ENCODE assay signal across 1 cellular context in the genomic region with DNA sequence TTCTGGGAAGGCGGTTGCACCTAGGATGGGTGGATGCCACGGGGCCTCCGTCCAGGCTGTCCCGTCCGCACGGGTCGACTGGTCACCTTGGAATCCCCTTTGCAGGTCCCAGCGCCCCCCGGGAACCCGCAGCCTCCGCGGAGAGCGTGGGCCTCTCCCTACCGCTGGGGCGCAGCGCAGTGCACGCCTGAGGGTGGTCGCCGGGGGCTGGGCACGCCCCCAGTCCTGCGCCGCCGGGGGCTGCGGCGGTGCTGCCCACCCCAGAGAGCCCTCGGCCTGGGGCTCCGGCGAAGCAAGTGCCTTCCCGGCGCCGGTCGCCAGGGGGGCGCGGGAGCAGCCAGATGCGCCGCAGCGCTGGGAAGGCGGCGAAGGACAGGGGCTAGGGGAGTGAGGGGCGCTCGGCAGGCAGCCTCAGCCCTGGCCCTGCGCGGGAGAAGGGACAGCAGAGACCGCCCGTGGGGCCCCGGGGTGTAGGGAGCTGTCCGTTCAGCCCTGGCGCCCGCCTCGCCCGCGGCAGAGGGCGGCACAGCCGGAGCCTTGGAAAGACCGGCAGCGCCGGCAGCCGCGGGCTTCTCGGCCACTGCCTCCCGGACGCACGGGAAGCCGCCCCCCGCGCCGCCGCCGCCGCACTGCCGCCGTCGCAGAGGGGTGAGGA.
A peak's percentile ranks its signal among the peaks of the same experiment; 100 is the strongest.
TF ChIP-seq lines count a peak whose summit lies in the region.

No MANE protein-coding gene starts in this region.

TF ChIP-seq in H1, 55 proteins besides CTCF, POLR2A, EP300 and RAD21:
- no peak for TF ChIP-seq FOSL1 (IDR thresholded peaks at IDR 0.05; ENCODE audit: insufficient read depth, low read depth, low read length)
- no peak for TF ChIP-seq SP1 (IDR thresholded peaks at IDR 0.05; ENCODE audit: low read depth, low read length)
- no peak for TF ChIP-seq JUN (IDR thresholded peaks at IDR 0.05; ENCODE audit: low read depth, low read length)
- TF ChIP-seq RBBP5 (IDR thresholded peaks at IDR 0.05; ENCODE audit: borderline replicate concordance, low read depth, low read length) = peak; percentile 76; the same call in 1 of the 2 replicates
- TF ChIP-seq JUND (IDR thresholded peaks at IDR 0.05; ENCODE audit: low read length) = no peak
- TF ChIP-seq, protein P1, sequence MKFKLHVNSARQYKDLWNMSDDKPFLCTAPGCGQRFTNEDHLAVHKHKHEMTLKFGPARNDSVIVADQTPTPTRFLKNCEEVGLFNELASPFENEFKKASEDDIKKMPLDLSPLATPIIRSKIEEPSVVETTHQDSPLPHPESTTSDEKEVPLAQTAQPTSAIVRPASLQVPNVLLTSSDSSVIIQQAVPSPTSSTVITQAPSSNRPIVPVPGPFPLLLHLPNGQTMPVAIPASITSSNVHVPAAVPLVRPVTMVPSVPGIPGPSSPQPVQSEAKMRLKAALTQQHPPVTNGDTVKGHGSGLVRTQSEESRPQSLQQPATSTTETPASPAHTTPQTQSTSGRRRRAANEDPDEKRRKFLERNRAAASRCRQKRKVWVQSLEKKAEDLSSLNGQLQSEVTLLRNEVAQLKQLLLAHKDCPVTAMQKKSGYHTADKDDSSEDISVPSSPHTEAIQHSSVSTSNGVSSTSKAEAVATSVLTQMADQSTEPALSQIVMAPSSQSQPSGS (IDR thresholded peaks at IDR 0.05; ENCODE audit: low read length) = no peak
- TF ChIP-seq ZNF274 (IDR thresholded peaks at IDR 0.05; ENCODE audit: borderline replicate concordance, extremely low read depth, low read length) = no peak
- no peak for TF ChIP-seq CHD1 (IDR thresholded peaks at IDR 0.05; ENCODE audit: low read depth, low read length)
- no peak for TF ChIP-seq TCF12 (IDR thresholded peaks at IDR 0.05; ENCODE audit: low read depth, low read length)
- TF ChIP-seq SIX5 (IDR thresholded peaks at IDR 0.05; ENCODE audit: low read depth, low read length) = no peak
- TF ChIP-seq SIN3A (conservative IDR thresholded peaks at IDR 0.05 in 1 of 2, IDR thresholded peaks at IDR 0.05 in 1 of 2; ENCODE audit: low read depth in 1 of 2, low read length in 2 of 2) = 0 out of 4 replicates have a peak, but pooled peaks of 1 of the 2 experiments have one; percentile 37
- TF ChIP-seq NANOG (IDR thresholded peaks at IDR 0.05; ENCODE audit: insufficient read depth, low read depth, low read length, poor library complexity, severe bottlenecking) = no peak
- TF ChIP-seq, protein P2, sequence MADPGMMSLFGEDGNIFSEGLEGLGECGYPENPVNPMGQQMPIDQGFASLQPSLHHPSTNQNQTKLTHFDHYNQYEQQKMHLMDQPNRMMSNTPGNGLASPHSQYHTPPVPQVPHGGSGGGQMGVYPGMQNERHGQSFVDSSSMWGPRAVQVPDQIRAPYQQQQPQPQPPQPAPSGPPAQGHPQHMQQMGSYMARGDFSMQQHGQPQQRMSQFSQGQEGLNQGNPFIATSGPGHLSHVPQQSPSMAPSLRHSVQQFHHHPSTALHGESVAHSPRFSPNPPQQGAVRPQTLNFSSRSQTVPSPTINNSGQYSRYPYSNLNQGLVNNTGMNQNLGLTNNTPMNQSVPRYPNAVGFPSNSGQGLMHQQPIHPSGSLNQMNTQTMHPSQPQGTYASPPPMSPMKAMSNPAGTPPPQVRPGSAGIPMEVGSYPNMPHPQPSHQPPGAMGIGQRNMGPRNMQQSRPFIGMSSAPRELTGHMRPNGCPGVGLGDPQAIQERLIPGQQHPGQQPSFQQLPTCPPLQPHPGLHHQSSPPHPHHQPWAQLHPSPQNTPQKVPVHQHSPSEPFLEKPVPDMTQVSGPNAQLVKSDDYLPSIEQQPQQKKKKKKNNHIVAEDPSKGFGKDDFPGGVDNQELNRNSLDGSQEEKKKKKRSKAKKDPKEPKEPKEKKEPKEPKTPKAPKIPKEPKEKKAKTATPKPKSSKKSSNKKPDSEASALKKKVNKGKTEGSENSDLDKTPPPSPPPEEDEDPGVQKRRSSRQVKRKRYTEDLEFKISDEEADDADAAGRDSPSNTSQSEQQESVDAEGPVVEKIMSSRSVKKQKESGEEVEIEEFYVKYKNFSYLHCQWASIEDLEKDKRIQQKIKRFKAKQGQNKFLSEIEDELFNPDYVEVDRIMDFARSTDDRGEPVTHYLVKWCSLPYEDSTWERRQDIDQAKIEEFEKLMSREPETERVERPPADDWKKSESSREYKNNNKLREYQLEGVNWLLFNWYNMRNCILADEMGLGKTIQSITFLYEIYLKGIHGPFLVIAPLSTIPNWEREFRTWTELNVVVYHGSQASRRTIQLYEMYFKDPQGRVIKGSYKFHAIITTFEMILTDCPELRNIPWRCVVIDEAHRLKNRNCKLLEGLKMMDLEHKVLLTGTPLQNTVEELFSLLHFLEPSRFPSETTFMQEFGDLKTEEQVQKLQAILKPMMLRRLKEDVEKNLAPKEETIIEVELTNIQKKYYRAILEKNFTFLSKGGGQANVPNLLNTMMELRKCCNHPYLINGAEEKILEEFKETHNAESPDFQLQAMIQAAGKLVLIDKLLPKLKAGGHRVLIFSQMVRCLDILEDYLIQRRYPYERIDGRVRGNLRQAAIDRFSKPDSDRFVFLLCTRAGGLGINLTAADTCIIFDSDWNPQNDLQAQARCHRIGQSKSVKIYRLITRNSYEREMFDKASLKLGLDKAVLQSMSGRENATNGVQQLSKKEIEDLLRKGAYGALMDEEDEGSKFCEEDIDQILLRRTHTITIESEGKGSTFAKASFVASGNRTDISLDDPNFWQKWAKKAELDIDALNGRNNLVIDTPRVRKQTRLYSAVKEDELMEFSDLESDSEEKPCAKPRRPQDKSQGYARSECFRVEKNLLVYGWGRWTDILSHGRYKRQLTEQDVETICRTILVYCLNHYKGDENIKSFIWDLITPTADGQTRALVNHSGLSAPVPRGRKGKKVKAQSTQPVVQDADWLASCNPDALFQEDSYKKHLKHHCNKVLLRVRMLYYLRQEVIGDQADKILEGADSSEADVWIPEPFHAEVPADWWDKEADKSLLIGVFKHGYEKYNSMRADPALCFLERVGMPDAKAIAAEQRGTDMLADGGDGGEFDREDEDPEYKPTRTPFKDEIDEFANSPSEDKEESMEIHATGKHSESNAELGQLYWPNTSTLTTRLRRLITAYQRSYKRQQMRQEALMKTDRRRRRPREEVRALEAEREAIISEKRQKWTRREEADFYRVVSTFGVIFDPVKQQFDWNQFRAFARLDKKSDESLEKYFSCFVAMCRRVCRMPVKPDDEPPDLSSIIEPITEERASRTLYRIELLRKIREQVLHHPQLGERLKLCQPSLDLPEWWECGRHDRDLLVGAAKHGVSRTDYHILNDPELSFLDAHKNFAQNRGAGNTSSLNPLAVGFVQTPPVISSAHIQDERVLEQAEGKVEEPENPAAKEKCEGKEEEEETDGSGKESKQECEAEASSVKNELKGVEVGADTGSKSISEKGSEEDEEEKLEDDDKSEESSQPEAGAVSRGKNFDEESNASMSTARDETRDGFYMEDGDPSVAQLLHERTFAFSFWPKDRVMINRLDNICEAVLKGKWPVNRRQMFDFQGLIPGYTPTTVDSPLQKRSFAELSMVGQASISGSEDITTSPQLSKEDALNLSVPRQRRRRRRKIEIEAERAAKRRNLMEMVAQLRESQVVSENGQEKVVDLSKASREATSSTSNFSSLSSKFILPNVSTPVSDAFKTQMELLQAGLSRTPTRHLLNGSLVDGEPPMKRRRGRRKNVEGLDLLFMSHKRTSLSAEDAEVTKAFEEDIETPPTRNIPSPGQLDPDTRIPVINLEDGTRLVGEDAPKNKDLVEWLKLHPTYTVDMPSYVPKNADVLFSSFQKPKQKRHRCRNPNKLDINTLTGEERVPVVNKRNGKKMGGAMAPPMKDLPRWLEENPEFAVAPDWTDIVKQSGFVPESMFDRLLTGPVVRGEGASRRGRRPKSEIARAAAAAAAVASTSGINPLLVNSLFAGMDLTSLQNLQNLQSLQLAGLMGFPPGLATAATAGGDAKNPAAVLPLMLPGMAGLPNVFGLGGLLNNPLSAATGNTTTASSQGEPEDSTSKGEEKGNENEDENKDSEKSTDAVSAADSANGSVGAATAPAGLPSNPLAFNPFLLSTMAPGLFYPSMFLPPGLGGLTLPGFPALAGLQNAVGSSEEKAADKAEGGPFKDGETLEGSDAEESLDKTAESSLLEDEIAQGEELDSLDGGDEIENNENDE (IDR thresholded peaks at IDR 0.05; ENCODE audit: insufficient replicate concordance, low read length) = no peak
- 0 out of 4 replicates have a peak, but pooled peaks of 1 of the 2 experiments have one; percentile 1 for TF ChIP-seq HDAC2 (IDR thresholded peaks at IDR 0.05; ENCODE audit: borderline replicate concordance in 1 of 2, low read depth in 2 of 2, low read length in 2 of 2)
- no peak for TF ChIP-seq NRF1 (IDR thresholded peaks at IDR 0.05; ENCODE audit: low read depth, low read length)
- TF ChIP-seq CREB1 (IDR thresholded peaks at IDR 0.05) = 0 out of 2 replicates have a peak, but pooled peaks have one; percentile 21
- peak; percentile 91 for TF ChIP-seq ASH2L (IDR thresholded peaks at IDR 0.05; ENCODE audit: low read length)
- TF ChIP-seq KDM4A (IDR thresholded peaks at IDR 0.05; ENCODE audit: low read depth, low read length, severe bottlenecking) = peak; percentile 60
- TF ChIP-seq YY1 (IDR thresholded peaks at IDR 0.05; ENCODE audit: low read depth, low read length) = 0 out of 2 replicates have a peak, but pooled peaks have one; percentile 38
- no peak for TF ChIP-seq TEAD4 (IDR thresholded peaks at IDR 0.05; ENCODE audit: low read depth, low read length)
- peak; percentile 15 for TF ChIP-seq TAF7 (optimal IDR thresholded peaks at IDR 0.05; ENCODE audit: borderline replicate concordance, low read depth, low read length)
- TF ChIP-seq CHD2 (IDR thresholded peaks at IDR 0.05; ENCODE audit: low read length) = no peak
- no peak for TF ChIP-seq RFX5 (IDR thresholded peaks at IDR 0.05; ENCODE audit: borderline replicate concordance, low read depth, low read length)
- TF ChIP-seq, protein P3, sequence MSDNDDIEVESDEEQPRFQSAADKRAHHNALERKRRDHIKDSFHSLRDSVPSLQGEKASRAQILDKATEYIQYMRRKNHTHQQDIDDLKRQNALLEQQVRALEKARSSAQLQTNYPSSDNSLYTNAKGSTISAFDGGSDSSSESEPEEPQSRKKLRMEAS (IDR thresholded peaks at IDR 0.05) = 0 out of 2 replicates have a peak, but pooled peaks have one; percentile 13
- no peak for TF ChIP-seq CBX8 (IDR thresholded peaks at IDR 0.05; ENCODE audit: borderline replicate concordance, low read depth, low read length)
- TF ChIP-seq SUZ12 (IDR thresholded peaks at IDR 0.05; ENCODE audit: low read length) = peak; percentile 22; the same call in 1 of the 2 replicates
- TF ChIP-seq SAP30 (IDR thresholded peaks at IDR 0.05; ENCODE audit: insufficient read depth, insufficient replicate concordance, low read length) = no peak
- no peak for TF ChIP-seq CTBP2 (IDR thresholded peaks at IDR 0.05; ENCODE audit: borderline replicate concordance, insufficient read depth, insufficient read length, low read length)
- TF ChIP-seq, protein P4, sequence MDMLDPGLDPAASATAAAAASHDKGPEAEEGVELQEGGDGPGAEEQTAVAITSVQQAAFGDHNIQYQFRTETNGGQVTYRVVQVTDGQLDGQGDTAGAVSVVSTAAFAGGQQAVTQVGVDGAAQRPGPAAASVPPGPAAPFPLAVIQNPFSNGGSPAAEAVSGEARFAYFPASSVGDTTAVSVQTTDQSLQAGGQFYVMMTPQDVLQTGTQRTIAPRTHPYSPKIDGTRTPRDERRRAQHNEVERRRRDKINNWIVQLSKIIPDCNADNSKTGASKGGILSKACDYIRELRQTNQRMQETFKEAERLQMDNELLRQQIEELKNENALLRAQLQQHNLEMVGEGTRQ (IDR thresholded peaks at IDR 0.05; ENCODE audit: low read length) = no peak
- no peak for TF ChIP-seq KDM5A (IDR thresholded peaks at IDR 0.05; ENCODE audit: low read length)
